ENCODE assay signal across 8 cellular contexts in genomic region chr19:36797786-36798108, GRCh38. TPM values are rescaled to one million over a fixed set of nuclear protein-coding genes. Genes with fewer than 3 reads are reported as not detected.
DNase-seq lines count a peak whose midpoint lies in the region; FAIRE-seq and TF ChIP-seq lines count a peak whose summit lies in the region.

No MANE protein-coding gene starts in this region.

- H3K4me3 Mint-ChIP-seq in activated CD4-positive, alpha-beta T cell treated with anti-CD3 and anti-CD28 coated beads, Interleukin-2, amount 10 ng/mL, durations not matched to agents 7 days and 5 days = peak overlapping the region; percentile 90
- H3K4me3 Mint-ChIP-seq in astrocyte (ENCODE audit: unreplicated experiment) = peak overlapping the region; percentile 86

- peaks cover 13% of the 10 kb centered on the region for H3K4me1 Mint-ChIP-seq in activated CD4-positive, alpha-beta T cell treated with anti-CD3 and anti-CD28 coated beads, Interleukin-2, amount 10 ng/mL, durations not matched to agents 7 days and 5 days
- H3K4me1 Mint-ChIP-seq in astrocyte (ENCODE audit: low read depth, unreplicated experiment) = no peaks in the 10 kb centered on the region

- POLR2A ChIA-PET in activated CD4-positive, alpha-beta T cell treated with anti-CD3 and anti-CD28 coated beads, Interleukin-2, amount 10 ng/mL, durations not matched to agents 7 days and 5 days (lab: Charles Lee) = no interaction called here

- H3K9me3 ChIP-seq in astrocyte (ENCODE audit: insufficient read depth, low read depth, low read length) = peaks cover 15% of the 10 kb centered on the region
- H3K9me3 ChIP-seq in liver (ENCODE audit: control insufficient read depth in 4 of 4, low read length in 3 of 4) = peaks cover 27 to 58% (median 35%) of the 10 kb centered on the region in 4 donors
- peaks cover 4% of the 10 kb centered on the region for H3K9me3 ChIP-seq in thymus (ENCODE audit: control insufficient read depth)

- H3K36me3 ChIP-seq in astrocyte (ENCODE audit: insufficient read depth, low read length) (peaks cover 5% of the 10 kb centered on the region), liver (ENCODE audit: control insufficient read depth in 4 of 4, insufficient read depth in 3 of 4, low read depth in 1 of 4, low read length in 3 of 4) (peaks cover 0 to 2% (median under 1%) of the 10 kb centered on the region in 4 donors), thymus (ENCODE audit: control insufficient read depth, insufficient read depth) (peaks cover 5% of the 10 kb centered on the region)

- CTCF ChIA-PET in activated CD4-positive, alpha-beta T cell treated with anti-CD3 and anti-CD28 coated beads, Interleukin-2, amount 10 ng/mL, durations not matched to agents 7 days and 5 days (lab: Charles Lee) = no interaction called here

- H3K27ac Mint-ChIP-seq in activated CD4-positive, alpha-beta T cell treated with anti-CD3 and anti-CD28 coated beads, Interleukin-2, amount 10 ng/mL, durations not matched to agents 7 days and 5 days = peak overlapping the region; percentile 98
- H3K27ac Mint-ChIP-seq in astrocyte (ENCODE audit: unreplicated experiment) = peak overlapping the region; percentile 69

- no peak for TF ChIP-seq RAD21 in liver (IDR thresholded peaks at IDR 0.05)

- H3K27me3 ChIP-seq in astrocyte (ENCODE audit: insufficient read depth, low read length) = no peaks in the 10 kb centered on the region
- no peaks in the 10 kb centered on the region for H3K27me3 ChIP-seq in liver (ENCODE audit: control insufficient read depth in 4 of 4, insufficient read depth in 4 of 4, low read length in 3 of 4)
- no peaks in the 10 kb centered on the region for H3K27me3 ChIP-seq in thymus (ENCODE audit: control insufficient read depth, insufficient read depth)

- no peak for DNase-seq in activated CD4-positive, alpha-beta T cell treated with anti-CD3 and anti-CD28 coated beads, Interleukin-2, amount 10 ng/mL, durations not matched to agents 7 days and 5 days
- DNase-seq in activated CD4-positive, alpha-beta T cell treated with anti-CD3 and anti-CD28 coated beads, Interleukin-2, amount 50 U/mL, for 4 hours = no peak
- DNase-seq in astrocyte (ENCODE audit: low read depth) = no peak
- DNase-seq in urothelium cell line (ENCODE audit: low spot score) = no peak
- DNase-seq in hepatic stellate cell (ENCODE audit: low spot score) = no peak
- DNase-seq in stimulated activated CD4-positive, alpha-beta T cell treated with anti-CD3 and anti-CD28 coated beads, Interleukin-4, amount 100 ng/mL, for 1 hour = no peak

- FAIRE-seq in astrocyte (lab: Jason Lieb, UNC) (no peak), urothelium cell line (lab: Jason Lieb, UNC) (no peak)

- H3K4me3 ChIP-seq in astrocyte (ENCODE audit: insufficient read depth, low read depth, low read length) (peak overlapping the region; percentile 92), liver (ENCODE audit: low read depth in 1 of 3, low read length in 3 of 3) (peak overlapping the region; percentile 49 to 81 (median 61)), thymus (ENCODE audit: low read length) (peak overlapping the region; percentile 73)

- H3K9me3 Mint-ChIP-seq in activated CD4-positive, alpha-beta T cell treated with anti-CD3 and anti-CD28 coated beads, Interleukin-2, amount 10 ng/mL, durations not matched to agents 7 days and 5 days = peaks cover 39% of the 10 kb centered on the region
- peaks cover 14% of the 10 kb centered on the region for H3K9me3 Mint-ChIP-seq in astrocyte (ENCODE audit: unreplicated experiment)

- H2AFZ ChIP-seq in astrocyte (ENCODE audit: low read depth, low read length) = peak overlapping the region; percentile 99

- H3K9ac ChIP-seq in astrocyte (ENCODE audit: low read length) (peak overlapping the region; percentile 78), liver (ENCODE audit: low read depth in 1 of 2, low read length in 2 of 2) (peak overlapping the region in 1 of 2 donors; percentile 38)

- H3K4me2 ChIP-seq in astrocyte (ENCODE audit: low read length) = peak overlapping the region; percentile 81

- H3K4me1 ChIP-seq in astrocyte (ENCODE audit: insufficient read depth, low read length) (no peaks in the 10 kb centered on the region), liver (ENCODE audit: control insufficient read depth in 4 of 4, insufficient read depth in 4 of 4, low read length in 3 of 4) (no peaks in the 10 kb centered on the region), thymus (ENCODE audit: control insufficient read depth, insufficient read depth, low read length) (no peaks in the 10 kb centered on the region)

- no peaks in the 10 kb centered on the region for H3K27me3 Mint-ChIP-seq in activated CD4-positive, alpha-beta T cell treated with anti-CD3 and anti-CD28 coated beads, Interleukin-2, amount 10 ng/mL, durations not matched to agents 7 days and 5 days
- H3K27me3 Mint-ChIP-seq in astrocyte (ENCODE audit: low read depth, unreplicated experiment) = no peaks in the 10 kb centered on the region

- WGBS in liver = 3% methylated on average over 9 of the region's 9 CpGs
- WGBS in thymus = 3% methylated on average over 9 of the region's 9 CpGs

- peak overlapping the region; percentile 72 for H3K27ac ChIP-seq in astrocyte (ENCODE audit: low read depth, low read length)
- peak overlapping the region; percentile 46 to 60 for H3K27ac ChIP-seq in liver (ENCODE audit: low read depth in 1 of 2, low read length in 2 of 2)
- no peak overlapping the region for H3K27ac ChIP-seq in thymus (ENCODE audit: low read depth)

- H3K36me3 Mint-ChIP-seq in activated CD4-positive, alpha-beta T cell treated with anti-CD3 and anti-CD28 coated beads, Interleukin-2, amount 10 ng/mL, durations not matched to agents 7 days and 5 days (ENCODE audit: low read depth) = peaks cover 52% of the 10 kb centered on the region
- peaks cover 11% of the 10 kb centered on the region for H3K36me3 Mint-ChIP-seq in astrocyte (ENCODE audit: low read depth, unreplicated experiment)

- no peaks in the 10 kb centered on the region for H4K20me1 ChIP-seq in astrocyte (ENCODE audit: insufficient read depth, low read length)

- TF ChIP-seq CTCF in astrocyte (IDR thresholded peaks at IDR 0.05; ENCODE audit: insufficient read depth, low read depth, low read length) = no peak
- no peak for TF ChIP-seq CTCF in liver (IDR thresholded peaks at IDR 0.05; ENCODE audit: low read depth, low read length, missing input control)

- H3K79me2 ChIP-seq in astrocyte (ENCODE audit: insufficient read depth, low read length) = peaks cover 28% of the 10 kb centered on the region

TF ChIP-seq in liver, 16 proteins besides CTCF, POLR2A, EP300 and RAD21:
- no peak for TF ChIP-seq EGR1 (IDR thresholded peaks at IDR 0.05; ENCODE audit: low read depth in 2 of 2)
- TF ChIP-seq ZBTB33 (IDR thresholded peaks at IDR 0.05) = peak; percentile 71
- TF ChIP-seq SP1 (IDR thresholded peaks at IDR 0.05) = no peak
- TF ChIP-seq HNF4A (conservative IDR thresholded peaks at IDR 0.05) = no peak
- no peak for TF ChIP-seq RXRA (IDR thresholded peaks at IDR 0.05)

RNA-seq across cellular contexts. Expression of gene ZNF850, which starts 25.1 kb away (rescaled TPM):
- total RNA-seq in activated CD4-positive, alpha-beta T cell treated with anti-CD3 and anti-CD28 coated beads, Interleukin-2, amount 10 ng/mL, durations not matched to agents 7 days and 5 days = 1 to 10 TPM; 7.4 to 9.3 TPM
- total RNA-seq in astrocyte (6.2 and 6.6 TPM in 2 replicates), liver (1 to 10 TPM; 3.2 to 5.0 TPM)
- polyA plus RNA-seq in liver (under 1 TPM; 0.15 to 0.20 TPM), thymus (0.78 TPM)

RNA-seq across cellular contexts. Expression of gene ZNF790, which starts 40.4 kb away (rescaled TPM):
- total RNA-seq in activated CD4-positive, alpha-beta T cell treated with anti-CD3 and anti-CD28 coated beads, Interleukin-2, amount 10 ng/mL, durations not matched to agents 7 days and 5 days = 1 to 10 TPM; 8.0 to 9.1 TPM
- total RNA-seq in astrocyte (7.5 and 8.8 TPM in 2 replicates), liver (1 to 10 TPM; 5.3 to 5.5 TPM)
- polyA plus RNA-seq in liver (1 to 10 TPM; 2.8 to 3.1 TPM), thymus (4.8 TPM)

RNA-seq across cellular contexts. Expression of gene ZNF345, which starts 52.9 kb away (rescaled TPM):
- 1 to 10 TPM; 6.0 to 6.7 TPM for total RNA-seq in activated CD4-positive, alpha-beta T cell treated with anti-CD3 and anti-CD28 coated beads, Interleukin-2, amount 10 ng/mL, durations not matched to agents 7 days and 5 days
- total RNA-seq in astrocyte (3.6 and 4.8 TPM in 2 replicates), liver (1 to 10 TPM; 2.3 to 4.7 TPM)
- polyA plus RNA-seq in liver (1 to 10 TPM in 1 of 2 donors, under 1 TPM in 1; 0.67 to 1.9 TPM), thymus (6.2 TPM)
